In the genomic region with DNA sequence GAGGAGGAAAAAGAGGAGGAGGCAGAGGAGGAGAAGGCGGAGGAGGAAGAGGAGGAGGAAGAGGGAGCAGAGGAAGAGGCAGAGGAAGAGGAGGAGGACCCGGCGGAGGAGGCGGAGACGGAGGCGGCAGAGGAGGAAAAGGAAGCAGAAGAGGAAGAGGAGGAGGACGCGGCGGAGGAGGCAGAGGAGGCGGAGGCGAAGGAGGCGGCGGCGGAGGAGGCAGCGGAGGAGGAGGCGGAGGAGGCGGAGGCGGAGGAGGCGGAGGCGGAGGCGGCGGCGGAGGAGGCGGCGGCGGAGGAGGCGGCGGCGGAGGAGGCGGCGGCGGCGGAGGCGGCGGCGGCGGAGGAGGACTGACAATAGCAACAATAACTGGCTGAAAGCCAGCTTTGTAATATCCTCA, we compare ENCODE assay signal across 23 cellular contexts.
A peak's percentile ranks its signal among the peaks of the same experiment; 100 is the strongest.
DNase-seq lines count a peak whose midpoint lies in the region; ATAC-seq and TF ChIP-seq lines count a peak whose summit lies in the region.
"Had no signal": no experiment of that assay in that cellular context is flagged by ENCODE, and none has a peak within 500 bp of the region (broad histone marks: within the 10 kb centered on the region; RNA-seq: fewer than 3 reads in every experiment).

No MANE protein-coding gene starts in this region.

- no peak for TF ChIP-seq CTCF in C4-2B (conservative IDR thresholded peaks at IDR 0.05)
- TF ChIP-seq CTCF in WTC11 (IDR thresholded peaks at IDR 0.05): no peak

- H3K27me3 Mint-ChIP-seq in WTC11 (ENCODE audit: low read depth): peaks cover 22% of the 10 kb centered on the region
- H3K27me3 Mint-ChIP-seq: IgD-negative memory B cell had no signal

- H3K9me3 Mint-ChIP-seq in WTC11: peaks cover 41% of the 10 kb centered on the region
- H3K9me3 Mint-ChIP-seq: IgD-negative memory B cell had no signal

- no peak overlapping the region for H3K27ac Mint-ChIP-seq in WTC11
- H3K27ac Mint-ChIP-seq: CD4-positive, alpha-beta memory T cell; GM23338; IgD-negative memory B cell had no signal

- H3K27ac ChIP-seq in C4-2B: peak overlapping the region; percentile 55
- H3K27ac ChIP-seq: BLaER1 had no signal

- H3K36me3 Mint-ChIP-seq in WTC11: peaks cover 23% of the 10 kb centered on the region
- H3K36me3 Mint-ChIP-seq: CD4-positive, alpha-beta memory T cell had no signal

- intact Hi-C loops in sciatic nerve (cut with DNase I): no loop called here

- ATAC-seq in WTC11 (no peak), sciatic nerve (no peak), HG03095 (IDR thresholded peaks at IDR 0.05; ENCODE audit: unreplicated experiment) (no peak)
- ATAC-seq: GM23338, PC-3, SK-N-SH treated with all-trans-retinoic acid at 6 μM for 48 hours had no signal

- no peaks in the 10 kb centered on the region for H3K4me1 Mint-ChIP-seq in WTC11
- H3K4me1 Mint-ChIP-seq: CD4-positive, alpha-beta memory T cell; GM23338; IgD-negative memory B cell had no signal

- POLR2A ChIA-PET in WTC11 (lab: Charles Lee): no interaction called here

- CTCF ChIA-PET in WTC11 (lab: Charles Lee): no interaction called here

- peak; percentile 55 for DNase-seq in DMS114 treated with DMSO at 0.1 percent for 48 hours (lab: John Stamatoyannopoulos, UW; ENCODE audit: unreplicated experiment)
- no peak for DNase-seq in WTC11 (ENCODE audit: low spot score)
- peak; percentile 12 for DNase-seq in sciatic nerve (ENCODE audit: low spot score)
- no peak for DNase-seq in NK-92 treated with Interleukin-12 subunit alpha and Interleukin-12 subunit beta, amount 100 ng/mL, for 24 hours (lab: John Stamatoyannopoulos, UW)
- DNase-seq in NK-92 (lab: John Stamatoyannopoulos, UW; ENCODE audit: unreplicated experiment): no peak
- DNase-seq: ACHN; CD4-positive, alpha-beta memory T cell; DMS153; GDM1; HCEC 1CT; Karpas-422; NCI-H1694 treated with DMSO at 0.1 percent for 48 hours; NCI-H2081 treated with DMSO at 0.1 percent for 48 hours; NCI-H446 treated with DMSO at 0.1 percent for 48 hours; NCI-H526 treated with DMSO at 0.1 percent for 48 hours; PC-3; SHP77 treated with DMSO at 0.1 percent for 48 hours had no signal

- H3K4me3 Mint-ChIP-seq in WTC11: peak overlapping the region; percentile 52; the same call in 1 of the 2 replicates
- H3K4me3 Mint-ChIP-seq: CD4-positive, alpha-beta memory T cell; GM23338; IgD-negative memory B cell had no signal

TF ChIP-seq in WTC11, 78 proteins besides CTCF, POLR2A, EP300 and RAD21:
- TF ChIP-seq EMX1 (CRISPR knock-in tag; IDR thresholded peaks at IDR 0.05) (no peak), TP53 (CRISPR knock-in tag; IDR thresholded peaks at IDR 0.05) (no peak), NR1H2 (CRISPR knock-in tag; IDR thresholded peaks at IDR 0.05) (no peak), TEAD4 (CRISPR knock-in tag; IDR thresholded peaks at IDR 0.05) (no peak), CREM (CRISPR knock-in tag; IDR thresholded peaks at IDR 0.05) (no peak)
- TF ChIP-seq, protein P1, sequence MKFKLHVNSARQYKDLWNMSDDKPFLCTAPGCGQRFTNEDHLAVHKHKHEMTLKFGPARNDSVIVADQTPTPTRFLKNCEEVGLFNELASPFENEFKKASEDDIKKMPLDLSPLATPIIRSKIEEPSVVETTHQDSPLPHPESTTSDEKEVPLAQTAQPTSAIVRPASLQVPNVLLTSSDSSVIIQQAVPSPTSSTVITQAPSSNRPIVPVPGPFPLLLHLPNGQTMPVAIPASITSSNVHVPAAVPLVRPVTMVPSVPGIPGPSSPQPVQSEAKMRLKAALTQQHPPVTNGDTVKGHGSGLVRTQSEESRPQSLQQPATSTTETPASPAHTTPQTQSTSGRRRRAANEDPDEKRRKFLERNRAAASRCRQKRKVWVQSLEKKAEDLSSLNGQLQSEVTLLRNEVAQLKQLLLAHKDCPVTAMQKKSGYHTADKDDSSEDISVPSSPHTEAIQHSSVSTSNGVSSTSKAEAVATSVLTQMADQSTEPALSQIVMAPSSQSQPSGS (CRISPR knock-in tag; IDR thresholded peaks at IDR 0.05; ENCODE audit: borderline replicate concordance, low read depth): no peak
- TF ChIP-seq, protein P2, sequence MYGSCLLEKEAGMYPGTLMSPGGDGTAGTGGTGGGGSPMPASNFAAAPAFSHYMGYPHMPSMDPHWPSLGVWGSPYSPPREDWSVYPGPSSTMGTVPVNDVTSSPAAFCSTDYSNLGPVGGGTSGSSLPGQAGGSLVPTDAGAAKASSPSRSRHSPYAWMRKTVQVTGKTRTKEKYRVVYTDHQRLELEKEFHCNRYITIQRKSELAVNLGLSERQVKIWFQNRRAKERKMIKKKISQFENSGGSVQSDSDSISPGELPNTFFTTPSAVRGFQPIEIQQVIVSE (CRISPR knock-in tag; IDR thresholded peaks at IDR 0.05; ENCODE audit: borderline replicate concordance): no peak
- TF ChIP-seq, protein P3, sequence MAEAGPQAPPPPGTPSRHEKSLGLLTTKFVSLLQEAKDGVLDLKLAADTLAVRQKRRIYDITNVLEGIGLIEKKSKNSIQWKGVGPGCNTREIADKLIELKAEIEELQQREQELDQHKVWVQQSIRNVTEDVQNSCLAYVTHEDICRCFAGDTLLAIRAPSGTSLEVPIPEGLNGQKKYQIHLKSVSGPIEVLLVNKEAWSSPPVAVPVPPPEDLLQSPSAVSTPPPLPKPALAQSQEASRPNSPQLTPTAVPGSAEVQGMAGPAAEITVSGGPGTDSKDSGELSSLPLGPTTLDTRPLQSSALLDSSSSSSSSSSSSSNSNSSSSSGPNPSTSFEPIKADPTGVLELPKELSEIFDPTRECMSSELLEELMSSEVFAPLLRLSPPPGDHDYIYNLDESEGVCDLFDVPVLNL (CRISPR knock-in tag; IDR thresholded peaks at IDR 0.05; ENCODE audit: borderline replicate concordance, low read depth): no peak
- TF ChIP-seq, protein P4, sequence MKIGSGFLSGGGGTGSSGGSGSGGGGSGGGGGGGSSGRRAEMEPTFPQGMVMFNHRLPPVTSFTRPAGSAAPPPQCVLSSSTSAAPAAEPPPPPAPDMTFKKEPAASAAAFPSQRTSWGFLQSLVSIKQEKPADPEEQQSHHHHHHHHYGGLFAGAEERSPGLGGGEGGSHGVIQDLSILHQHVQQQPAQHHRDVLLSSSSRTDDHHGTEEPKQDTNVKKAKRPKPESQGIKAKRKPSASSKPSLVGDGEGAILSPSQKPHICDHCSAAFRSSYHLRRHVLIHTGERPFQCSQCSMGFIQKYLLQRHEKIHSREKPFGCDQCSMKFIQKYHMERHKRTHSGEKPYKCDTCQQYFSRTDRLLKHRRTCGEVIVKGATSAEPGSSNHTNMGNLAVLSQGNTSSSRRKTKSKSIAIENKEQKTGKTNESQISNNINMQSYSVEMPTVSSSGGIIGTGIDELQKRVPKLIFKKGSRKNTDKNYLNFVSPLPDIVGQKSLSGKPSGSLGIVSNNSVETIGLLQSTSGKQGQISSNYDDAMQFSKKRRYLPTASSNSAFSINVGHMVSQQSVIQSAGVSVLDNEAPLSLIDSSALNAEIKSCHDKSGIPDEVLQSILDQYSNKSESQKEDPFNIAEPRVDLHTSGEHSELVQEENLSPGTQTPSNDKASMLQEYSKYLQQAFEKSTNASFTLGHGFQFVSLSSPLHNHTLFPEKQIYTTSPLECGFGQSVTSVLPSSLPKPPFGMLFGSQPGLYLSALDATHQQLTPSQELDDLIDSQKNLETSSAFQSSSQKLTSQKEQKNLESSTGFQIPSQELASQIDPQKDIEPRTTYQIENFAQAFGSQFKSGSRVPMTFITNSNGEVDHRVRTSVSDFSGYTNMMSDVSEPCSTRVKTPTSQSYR (CRISPR knock-in tag; IDR thresholded peaks at IDR 0.05): no peak

Comparison
In these comparisons a context has a peak if more than half of its experiments do, and no peak if none do; other contexts are left out.
1. DNase-seq: peak in DMS114 treated with DMSO at 0.1 percent for 48 hours (single experiment) and sciatic nerve (single experiment); none in WTC11 (single experiment), NK-92 treated with Interleukin-12 subunit alpha and Interleukin-12 subunit beta, amount 100 ng/mL, for 24 hours (single experiment) and NK-92 (single experiment).